24 cellular contexts compared by ENCODE assay signal in genomic region chr3:99188936-99189335, GRCh38.
"Had no signal": no experiment of that assay in that cellular context is flagged by ENCODE, and none has a peak within 500 bp of the region (broad histone marks: within the 10 kb centered on the region; RNA-seq: fewer than 3 reads in every experiment).

No MANE protein-coding gene starts in this region.

- H3K79me2 ChIP-seq: hepatocyte had no signal

- H3K4me3 ChIP-seq: colonic mucosa, coronary artery, dorsolateral prefrontal cortex, esophagus muscularis mucosa, esophagus squamous epithelium, gastrocnemius medialis, gastroesophageal sphincter, heart left ventricle, heart right ventricle, hepatocyte had no signal

- H3K27ac ChIP-seq: colonic mucosa, coronary artery, dorsolateral prefrontal cortex, epithelial cell of prostate, esophagus muscularis mucosa, esophagus squamous epithelium, foreskin keratinocyte, gastrocnemius medialis, gastroesophageal sphincter, heart left ventricle, heart right ventricle, hepatocyte had no signal

- H3K4me1 ChIP-seq: colonic mucosa, esophagus muscularis mucosa, esophagus squamous epithelium, foreskin keratinocyte, gastrocnemius medialis, gastroesophageal sphincter, heart left ventricle, heart right ventricle had no signal

- H2AFZ ChIP-seq: hepatocyte had no signal

- H3K36me3 ChIP-seq: colonic mucosa, esophagus muscularis mucosa, esophagus squamous epithelium, gastrocnemius medialis, gastroesophageal sphincter, heart left ventricle, heart right ventricle had no signal

- DNase-seq: colonic mucosa; cortex of kidney; dermis blood vessel endothelial cell; dorsolateral prefrontal cortex; effector CD4-positive, alpha-beta T cell; effector CD8-positive, alpha-beta T cell; effector memory CD4-positive, alpha-beta T cell; effector memory CD8-positive, alpha-beta T cell; endodermal cell; erythroblast; esophagus squamous epithelium; foreskin fibroblast; foreskin keratinocyte; foreskin melanocyte; gastrocnemius medialis; glutamatergic neuron; head of caudate nucleus; heart left ventricle; heart right ventricle had no signal

- H3K9me3 ChIP-seq: colonic mucosa, esophagus muscularis mucosa, esophagus squamous epithelium, gastrocnemius medialis, gastroesophageal sphincter had no signal

- H3K27me3 ChIP-seq: colonic mucosa, dorsolateral prefrontal cortex, esophagus muscularis mucosa, esophagus squamous epithelium, gastrocnemius medialis, gastroesophageal sphincter, heart left ventricle, heart right ventricle, hepatocyte had no signal

- H3K4me2 ChIP-seq: hepatocyte had no signal
